ENCODE assay signal across 39 cellular contexts in the genomic region with DNA sequence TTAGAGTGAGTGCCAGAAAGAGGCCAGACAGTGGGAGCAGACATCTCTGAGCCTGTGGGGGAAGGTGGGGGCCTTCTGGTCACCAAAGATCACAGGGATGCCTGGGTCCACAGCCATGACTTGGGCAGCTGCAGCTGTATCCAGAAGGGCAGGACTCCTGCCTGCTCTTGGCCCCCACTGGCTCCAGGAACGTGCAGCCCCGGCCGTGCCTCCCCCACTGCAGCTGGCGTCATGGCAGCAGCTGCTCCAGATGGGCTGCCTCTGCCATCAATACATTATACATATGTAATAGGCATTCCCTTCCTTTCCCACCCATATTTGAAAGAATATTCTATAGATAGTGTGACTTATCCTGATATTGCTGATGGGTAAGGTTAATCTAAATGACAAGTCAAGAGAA.
"Had no signal": no experiment of that assay in that cellular context is flagged by ENCODE, and none has a peak within 500 bp of the region (broad histone marks: within the 10 kb centered on the region; RNA-seq: fewer than 3 reads in every experiment).

No MANE protein-coding gene starts in this region.

- H3K27me3 ChIP-seq: adrenal gland, ascending aorta, body of pancreas, brain microvascular endothelial cell, cardiac muscle cell had no signal

- H3K36me3 ChIP-seq: adrenal gland, ascending aorta, brain microvascular endothelial cell, breast epithelium, cardiac muscle cell had no signal

- H3K4me1 ChIP-seq: adrenal gland, ascending aorta, body of pancreas, breast epithelium had no signal

- DNase-seq: activated effector memory CD4-positive, alpha-beta T cell treated with anti-CD3 and anti-CD28 coated beads, Interleukin-2, amount 50 U/mL, for 16 hours; activated effector memory CD4-positive, alpha-beta T cell treated with Interleukin-2 at 50 U/mL for 16 hours; activated gamma-delta T cell; activated gamma-delta T cell treated with Interleukin-2 at 50 U/mL for 16 hours; activated naive CD4-positive, alpha-beta T cell; activated naive CD4-positive, alpha-beta T cell treated with anti-CD3 and anti-CD28 coated beads for 36 hours; activated naive CD4-positive, alpha-beta T cell treated with anti-CD3 and anti-CD28 coated beads, Interleukin-2, amount 10 ng/mL, durations not matched to agents 7 days and 5 days; activated naive CD4-positive, alpha-beta T cell treated with anti-CD3 and anti-CD28 coated beads, Interleukin-2, amount 50 U/mL, for 16 hours; activated naive CD4-positive, alpha-beta T cell treated with Interleukin-2 at 50 U/mL for 16 hours; activated naive CD8-positive, alpha-beta T cell treated with anti-CD3 and anti-CD28 coated beads for 36 hours; activated naive CD8-positive, alpha-beta T cell treated with anti-CD3 and anti-CD28 coated beads, Interleukin-2, amount 10 ng/mL, durations not matched to agents 7 days and 5 days; activated naive CD8-positive, alpha-beta T cell treated with anti-CD3 and anti-CD28 coated beads, Interleukin-2, amount 50 U/mL, for 24 hours; activated T-cell treated with anti-CD3 and anti-CD28 coated beads, Interleukin-2, amount 50 U/mL, for 1 hour; activated T-cell treated with anti-CD3 and anti-CD28 coated beads, Interleukin-2, amount 50 U/mL, for 24 hours; activated T-cell treated with anti-CD3 and anti-CD28 coated beads, Interleukin-2, amount 50 U/mL, for 4 hours; activated T-cell treated with anti-CD3 and anti-CD28 coated beads, Interleukin-2, amount 50 U/mL, for 48 hours; activated T-cell treated with anti-CD3 and anti-CD28 coated beads, Interleukin-2, amount 50 U/mL, for 72 hours; adrenal gland; amniotic stem cell; amygdala; anterior cingulate cortex; aorta; body of pancreas; brain microvascular endothelial cell; caudate nucleus; central memory CD4-positive, alpha-beta T cell had no signal

- ATAC-seq: activated naive CD4-positive, alpha-beta T cell treated with anti-CD3 and anti-CD28 coated beads, Interleukin-2, amount 50 U/mL, for 72 hours; activated naive CD8-positive, alpha-beta T cell treated with anti-CD3 and anti-CD28 coated beads, Interleukin-2, amount 50 U/mL, for 24 hours; activated T-cell treated with anti-CD3 and anti-CD28 coated beads, Interleukin-2, amount 50 U/mL, for 4 hours; activated T-cell treated with anti-CD3 and anti-CD28 coated beads, Interleukin-2, amount 50 U/mL, for 72 hours; activated T-helper 17 cell treated with anti-CD3 and anti-CD28 coated beads, Interleukin-2, amount 50 U/mL, for 72 hours; body of pancreas had no signal

- H3K4me3 Mint-ChIP-seq: activated naive CD4-positive, alpha-beta T cell treated with anti-CD3 and anti-CD28 coated beads for 36 hours; activated naive CD4-positive, alpha-beta T cell treated with anti-CD3 and anti-CD28 coated beads, Interleukin-2, amount 10 ng/mL, durations not matched to agents 7 days and 5 days; activated naive CD4-positive, alpha-beta T cell treated with anti-CD3 and anti-CD28 coated beads, Interleukin-2, amount 50 U/mL, for 24 hours; activated naive CD8-positive, alpha-beta T cell; activated naive CD8-positive, alpha-beta T cell treated with anti-CD3 and anti-CD28 coated beads for 36 hours; activated naive CD8-positive, alpha-beta T cell treated with anti-CD3 and anti-CD28 coated beads, Interleukin-2, amount 10 ng/mL, durations not matched to agents 7 days and 5 days; activated naive CD8-positive, alpha-beta T cell treated with anti-CD3 and anti-CD28 coated beads, Interleukin-2, amount 50 U/mL, for 24 hours; activated T-cell treated with anti-CD3 and anti-CD28 coated beads, Interleukin-2, amount 50 U/mL, for 24 hours; activated T-cell treated with anti-CD3 and anti-CD28 coated beads, Interleukin-2, amount 50 U/mL, for 4 hours; activated T-cell treated with anti-CD3 and anti-CD28 coated beads, Interleukin-2, amount 50 U/mL, for 72 hours; activated T-helper 1 cell treated with anti-CD3 and anti-CD28 coated beads, Interleukin-12 subunit alpha, Interleukin-12 subunit beta, Interleukin-2, Interleukin-4 antibody, amounts not matched to agents 30 ng/mL and 10 ng/mL and 1 ng/mL, durations not matched to agents 14 hours and 24 hours and 36 hours; activated T-helper 17 cell treated with anti-CD3 and anti-CD28 coated beads, Interleukin-2, amount 50 U/mL, for 72 hours; brain; central memory CD8-positive, alpha-beta T cell had no signal

- H3K4me3 ChIP-seq: adrenal gland, ascending aorta, body of pancreas, breast epithelium, cardiac muscle cell had no signal

- H3K36me3 Mint-ChIP-seq: activated naive CD4-positive, alpha-beta T cell treated with anti-CD3 and anti-CD28 coated beads, Interleukin-2, amount 10 ng/mL, durations not matched to agents 7 days and 5 days; activated naive CD4-positive, alpha-beta T cell treated with anti-CD3 and anti-CD28 coated beads, Interleukin-2, amount 50 U/mL, for 24 hours; activated naive CD4-positive, alpha-beta T cell treated with anti-CD3 and anti-CD28 coated beads, Interleukin-2, amount 50 U/mL, for 72 hours; activated naive CD8-positive, alpha-beta T cell; activated naive CD8-positive, alpha-beta T cell treated with anti-CD3 and anti-CD28 coated beads for 36 hours; activated naive CD8-positive, alpha-beta T cell treated with anti-CD3 and anti-CD28 coated beads, Interleukin-2, amount 10 ng/mL, durations not matched to agents 7 days and 5 days; brain had no signal

- H3K27ac Mint-ChIP-seq: activated naive CD4-positive, alpha-beta T cell treated with anti-CD3 and anti-CD28 coated beads for 36 hours; activated naive CD4-positive, alpha-beta T cell treated with anti-CD3 and anti-CD28 coated beads, Interleukin-2, amount 10 ng/mL, durations not matched to agents 7 days and 5 days; activated naive CD4-positive, alpha-beta T cell treated with anti-CD3 and anti-CD28 coated beads, Interleukin-2, amount 50 U/mL, for 24 hours; activated naive CD4-positive, alpha-beta T cell treated with anti-CD3 and anti-CD28 coated beads, Interleukin-2, amount 50 U/mL, for 72 hours; activated naive CD8-positive, alpha-beta T cell; activated naive CD8-positive, alpha-beta T cell treated with anti-CD3 and anti-CD28 coated beads for 36 hours; activated naive CD8-positive, alpha-beta T cell treated with anti-CD3 and anti-CD28 coated beads, Interleukin-2, amount 10 ng/mL, durations not matched to agents 7 days and 5 days; activated naive CD8-positive, alpha-beta T cell treated with anti-CD3 and anti-CD28 coated beads, Interleukin-2, amount 50 U/mL, for 24 hours; activated T-cell treated with anti-CD3 and anti-CD28 coated beads, Interleukin-2, amount 50 U/mL, for 24 hours; activated T-cell treated with anti-CD3 and anti-CD28 coated beads, Interleukin-2, amount 50 U/mL, for 72 hours; activated T-helper 1 cell treated with anti-CD3 and anti-CD28 coated beads, Interleukin-12 subunit alpha, Interleukin-12 subunit beta, Interleukin-2, Interleukin-4 antibody, amounts not matched to agents 30 ng/mL and 10 ng/mL and 1 ng/mL, durations not matched to agents 14 hours and 24 hours and 36 hours; activated T-helper 17 cell treated with anti-CD3 and anti-CD28 coated beads, Interleukin-2, amount 50 U/mL, for 72 hours; activated T-helper 2 cell treated with anti-CD3 and anti-CD28 coated beads, Interferon-gamma antibody, Interleukin-2, Interleukin-4, amounts not matched to agents 10 μg/mL and 5 μg/mL and 100 μg/mL, durations not matched to agents 14 hours and 24 hours and 36 hours; brain had no signal

- H3K4me1 Mint-ChIP-seq: activated naive CD4-positive, alpha-beta T cell treated with anti-CD3 and anti-CD28 coated beads, Interleukin-2, amount 10 ng/mL, durations not matched to agents 7 days and 5 days; activated naive CD4-positive, alpha-beta T cell treated with anti-CD3 and anti-CD28 coated beads, Interleukin-2, amount 50 U/mL, for 24 hours; activated naive CD8-positive, alpha-beta T cell treated with anti-CD3 and anti-CD28 coated beads for 36 hours; activated naive CD8-positive, alpha-beta T cell treated with anti-CD3 and anti-CD28 coated beads, Interleukin-2, amount 10 ng/mL, durations not matched to agents 7 days and 5 days; activated naive CD8-positive, alpha-beta T cell treated with anti-CD3 and anti-CD28 coated beads, Interleukin-2, amount 50 U/mL, for 24 hours; activated T-helper 17 cell treated with anti-CD3 and anti-CD28 coated beads, Interleukin-2, amount 50 U/mL, for 72 hours; central memory CD8-positive, alpha-beta T cell had no signal

- H3K9me3 ChIP-seq: adrenal gland, ascending aorta, body of pancreas had no signal

- FAIRE-seq: astrocyte, bronchial epithelial cell had no signal

- H3K27me3 Mint-ChIP-seq: activated naive CD4-positive, alpha-beta T cell treated with anti-CD3 and anti-CD28 coated beads, Interleukin-2, amount 10 ng/mL, durations not matched to agents 7 days and 5 days; activated naive CD8-positive, alpha-beta T cell; activated naive CD8-positive, alpha-beta T cell treated with anti-CD3 and anti-CD28 coated beads for 36 hours; activated naive CD8-positive, alpha-beta T cell treated with anti-CD3 and anti-CD28 coated beads, Interleukin-2, amount 10 ng/mL, durations not matched to agents 7 days and 5 days; activated naive CD8-positive, alpha-beta T cell treated with anti-CD3 and anti-CD28 coated beads, Interleukin-2, amount 50 U/mL, for 24 hours; activated T-cell treated with anti-CD3 and anti-CD28 coated beads, Interleukin-2, amount 50 U/mL, for 24 hours; activated T-helper 17 cell treated with anti-CD3 and anti-CD28 coated beads, Interleukin-2, amount 50 U/mL, for 72 hours; central memory CD8-positive, alpha-beta T cell had no signal

- H3K27ac ChIP-seq: adrenal gland, ascending aorta, body of pancreas, brain microvascular endothelial cell, breast epithelium, cardiac muscle cell had no signal

- H3K9me3 Mint-ChIP-seq: activated naive CD4-positive, alpha-beta T cell treated with anti-CD3 and anti-CD28 coated beads for 36 hours; activated naive CD4-positive, alpha-beta T cell treated with anti-CD3 and anti-CD28 coated beads, Interleukin-2, amount 10 ng/mL, durations not matched to agents 7 days and 5 days; activated naive CD4-positive, alpha-beta T cell treated with anti-CD3 and anti-CD28 coated beads, Interleukin-2, amount 50 U/mL, for 72 hours; activated naive CD8-positive, alpha-beta T cell treated with anti-CD3 and anti-CD28 coated beads for 36 hours; activated naive CD8-positive, alpha-beta T cell treated with anti-CD3 and anti-CD28 coated beads, Interleukin-2, amount 10 ng/mL, durations not matched to agents 7 days and 5 days; activated T-cell treated with anti-CD3 and anti-CD28 coated beads, Interleukin-2, amount 50 U/mL, for 24 hours; activated T-cell treated with anti-CD3 and anti-CD28 coated beads, Interleukin-2, amount 50 U/mL, for 4 hours; activated T-cell treated with anti-CD3 and anti-CD28 coated beads, Interleukin-2, amount 50 U/mL, for 72 hours; activated T-helper 1 cell treated with anti-CD3 and anti-CD28 coated beads, Interleukin-12 subunit alpha, Interleukin-12 subunit beta, Interleukin-2, Interleukin-4 antibody, amounts not matched to agents 30 ng/mL and 10 ng/mL and 1 ng/mL, durations not matched to agents 14 hours and 24 hours and 36 hours; activated T-helper 17 cell treated with anti-CD3 and anti-CD28 coated beads, Interleukin-2, amount 50 U/mL, for 72 hours; activated T-helper 2 cell treated with anti-CD3 and anti-CD28 coated beads, Interferon-gamma antibody, Interleukin-2, Interleukin-4, amounts not matched to agents 10 μg/mL and 5 μg/mL and 100 μg/mL, durations not matched to agents 14 hours and 24 hours and 36 hours; central memory CD8-positive, alpha-beta T cell had no signal
